In the genomic region with DNA sequence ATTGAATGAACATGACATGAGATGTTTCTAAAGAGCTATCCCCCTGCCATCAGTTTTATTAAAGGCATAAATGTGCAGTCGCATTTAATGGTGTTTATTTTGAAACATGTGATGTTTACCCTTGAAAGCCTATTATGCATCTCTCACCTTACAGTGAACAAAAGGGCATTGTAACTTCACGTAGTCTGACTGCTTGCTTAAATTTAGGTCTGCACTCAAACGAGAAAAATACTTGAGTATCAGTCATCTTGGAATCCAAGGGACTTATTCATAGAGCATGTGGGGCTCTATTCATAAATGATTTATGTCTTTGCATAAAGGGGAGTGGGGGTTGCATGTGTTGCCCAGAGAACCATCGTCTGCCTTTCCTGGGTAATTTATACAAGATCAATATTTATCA, we compare ENCODE assay signal across 13 cellular contexts. TPM values are rescaled to one million over a fixed set of nuclear protein-coding genes. Genes with fewer than 3 reads are reported as not detected.
A peak's percentile ranks its signal among the peaks of the same experiment; 100 is the strongest.
DNase-seq lines count a peak whose midpoint lies in the region; ATAC-seq and TF ChIP-seq lines count a peak whose summit lies in the region.
"Had no signal": no experiment of that assay in that cellular context is flagged by ENCODE, and none has a peak within 500 bp of the region (broad histone marks: within the 10 kb centered on the region; RNA-seq: fewer than 3 reads in every experiment).

No MANE protein-coding gene starts in this region.

- peaks cover 4% of the 10 kb centered on the region for H3K4me1 Mint-ChIP-seq in neural progenitor cell

- H4K20me1 ChIP-seq in neural progenitor cell (ENCODE audit: low read depth) = no peaks in the 10 kb centered on the region

- no peaks in the 10 kb centered on the region for H3K9me3 ChIP-seq in neural progenitor cell (ENCODE audit: low read depth)

- H3K27ac ChIP-seq in neural progenitor cell = peak overlapping the region; percentile 9
- H3K27ac ChIP-seq: C4-2B, HL-60 had no signal

- peak overlapping the region; percentile 26 for H2AFZ ChIP-seq in neural progenitor cell (replicated peaks)

- H3K27me3 Mint-ChIP-seq in neural progenitor cell (ENCODE audit: insufficient read depth, low read depth) = no peaks in the 10 kb centered on the region

- H3K27me3 ChIP-seq in neural progenitor cell = no peaks in the 10 kb centered on the region

- DNase-seq in DMS53 (lab: John Stamatoyannopoulos, UW) (peak; percentile 12), DMS53 treated with DMSO at 0.1 percent for 48 hours (lab: John Stamatoyannopoulos, UW; ENCODE audit: unreplicated experiment) (no peak), NCI-H128 (lab: John Stamatoyannopoulos, UW; ENCODE audit: unreplicated experiment) (peak; percentile 42), NCI-H748 treated with DMSO at 0.1 percent for 48 hours (lab: John Stamatoyannopoulos, UW) (peak; percentile 71), neural progenitor cell (ENCODE audit: low spot score) (no peak), hepatic stellate cell (ENCODE audit: low spot score) (no peak), foreskin melanocyte (no peak)
- DNase-seq: HFFc6, NCI-H82, SIG-M5 had no signal

- no peak overlapping the region for H3K27ac Mint-ChIP-seq in neural progenitor cell
- H3K27ac Mint-ChIP-seq: HFFc6 had no signal

- H3F3A ChIP-seq in neural progenitor cell (ENCODE audit: low read depth) = peaks cover 9% of the 10 kb centered on the region

- H3K9me3 Mint-ChIP-seq in neural progenitor cell = peaks cover 2% of the 10 kb centered on the region
- H3K9me3 Mint-ChIP-seq: HFFc6 had no signal

- no peaks in the 10 kb centered on the region for H3K79me2 ChIP-seq in neural progenitor cell (ENCODE audit: low read depth)

- H3K36me3 Mint-ChIP-seq in neural progenitor cell = peaks cover under 1% of the 10 kb centered on the region

- H3K4me2 ChIP-seq in neural progenitor cell = peak overlapping the region; percentile 60

- no peak overlapping the region for H3K4me3 Mint-ChIP-seq in neural progenitor cell
- H3K4me3 Mint-ChIP-seq: HFFc6 had no signal

- peaks cover 22% of the 10 kb centered on the region for H3K4me1 ChIP-seq in neural progenitor cell

- no peak for ATAC-seq in HG02610 (IDR thresholded peaks at IDR 0.05; ENCODE audit: unreplicated experiment)

- H3K9ac ChIP-seq in neural progenitor cell = no peak overlapping the region

- TF ChIP-seq CTCF in neural progenitor cell (IDR thresholded peaks at IDR 0.05) = no peak

- H3K36me3 ChIP-seq in neural progenitor cell = no peaks in the 10 kb centered on the region

- no peak overlapping the region for H3K4me3 ChIP-seq in neural progenitor cell

RNA-seq across cellular contexts. Expression of gene PCTP, which starts 44.2 kb away (rescaled TPM):
- 26.5 and 30.4 TPM in 2 replicates for total RNA-seq in neural progenitor cell (ENCODE audit: low replicate concordance)

Comparison
In these comparisons a context has a peak if more than half of its experiments do, and no peak if none do; other contexts are left out.
1. DNase-seq: peak in DMS53 (single experiment), NCI-H128 (single experiment) and NCI-H748 treated with DMSO at 0.1 percent for 48 hours (single experiment); none in DMS53 treated with DMSO at 0.1 percent for 48 hours (single experiment), neural progenitor cell (single experiment), hepatic stellate cell (single experiment) and foreskin melanocyte (single experiment).